ENCODE assay signal across 17 cellular contexts in genomic region chr3:106355873-106356272, GRCh38.
"Had no signal": no experiment of that assay in that cellular context is flagged by ENCODE, and none has a peak within 500 bp of the region (broad histone marks: within the 10 kb centered on the region; RNA-seq: fewer than 3 reads in every experiment).

No MANE protein-coding gene starts in this region.

- H3K4me3 Mint-ChIP-seq: mesothelial cell of epicardium; naive B cell; naive thymus-derived CD8-positive, alpha-beta T cell had no signal

- H3K36me3 Mint-ChIP-seq: naive B cell had no signal

- H3K4me1 Mint-ChIP-seq: naive thymus-derived CD8-positive, alpha-beta T cell had no signal

- H3K27ac Mint-ChIP-seq: mesothelial cell of epicardium; naive thymus-derived CD8-positive, alpha-beta T cell had no signal

- H3K27me3 Mint-ChIP-seq: naive B cell; naive thymus-derived CD8-positive, alpha-beta T cell had no signal

- ATAC-seq: foreskin keratinocyte; gastroesophageal sphincter; heart left ventricle; left cardiac atrium; left lung; left ventricle myocardium superior; lower lobe of right lung; mucosa of descending colon; naive thymus-derived CD8-positive, alpha-beta T cell had no signal

- DNase-seq: dermis blood vessel endothelial cell; dorsolateral prefrontal cortex; effector CD4-positive, alpha-beta T cell; effector memory CD4-positive, alpha-beta T cell; foreskin keratinocyte; heart left ventricle; hippocampal formation; left cardiac atrium; left lung; left ventricle myocardium superior; lower lobe of right lung; mesenchymal stem cell; mucosa of descending colon; naive B cell; naive thymus-derived CD8-positive, alpha-beta T cell had no signal
